ENCODE assay signal across 8 cellular contexts in the genomic region with DNA sequence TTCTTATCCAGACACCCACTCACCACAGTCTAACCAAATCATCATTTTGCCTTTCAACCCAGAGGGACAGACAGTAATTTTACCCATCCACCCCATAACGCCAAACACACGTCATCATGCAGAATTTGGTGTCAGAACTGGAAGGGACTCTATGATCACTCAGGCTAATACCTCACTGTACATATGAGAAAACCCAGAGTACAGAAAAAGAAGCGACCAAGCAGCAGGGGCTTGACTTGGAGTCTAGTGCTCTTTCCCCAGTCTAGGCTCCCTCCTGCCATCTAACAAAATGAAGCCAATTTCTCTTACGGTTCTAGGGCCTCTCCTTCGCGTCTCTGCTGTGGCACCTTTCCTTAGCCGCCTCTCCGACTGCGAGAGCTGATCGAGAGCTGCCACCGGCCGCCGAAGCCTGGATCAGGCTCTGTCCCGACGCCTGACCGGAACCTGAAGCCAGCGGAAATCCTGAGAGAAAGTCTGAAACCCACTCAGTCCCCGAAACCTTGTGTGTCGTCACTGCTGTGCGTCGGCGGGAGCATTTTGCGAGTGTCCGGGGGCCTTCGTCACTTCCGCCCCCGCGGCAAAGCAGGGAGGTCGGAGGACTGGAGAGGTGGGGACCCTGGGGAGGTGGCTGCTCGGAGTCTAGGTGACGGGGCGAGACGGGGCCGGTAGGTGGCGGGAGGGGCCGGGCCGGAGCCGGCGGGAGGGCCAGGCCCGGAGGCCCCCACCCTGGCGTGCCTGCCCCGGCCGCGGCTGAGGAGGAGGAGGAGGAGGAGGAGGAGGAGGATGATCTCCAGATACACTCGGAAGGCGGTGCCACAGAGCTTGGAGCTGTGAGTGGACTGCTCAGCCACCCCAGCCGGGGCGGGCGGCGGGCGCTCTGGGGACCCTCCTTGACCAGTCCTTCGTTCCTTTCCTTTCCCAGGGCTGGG.
DNase-seq lines count a peak whose midpoint lies in the region; ATAC-seq lines count a peak whose summit lies in the region.

A gene (minus strand): TSS at position 452 of the 929 bp plus-strand sequence. CDS start 4,071 bp downstream, outside the sequence.
A gene (plus strand): TSS at position 563 of the 929 bp plus-strand sequence. CDS start 221 bp downstream, at position 784.

- H3K4me3 Mint-ChIP-seq in effector memory CD8-positive, alpha-beta T cell = peak within 1 kb of the TSS; percentile 96 to 99

- ATAC-seq in GM19467 (IDR thresholded peaks at IDR 0.05; ENCODE audit: unreplicated experiment) = peak; percentile 81
- peak; percentile 95 for ATAC-seq in effector memory CD8-positive, alpha-beta T cell (replicated peaks)

- peaks cover 15% of the 10 kb centered on the region for H3K36me3 Mint-ChIP-seq in effector memory CD8-positive, alpha-beta T cell (ENCODE audit: insufficient read depth)

- peak; percentile 90 for DNase-seq in COLO668 (lab: John Stamatoyannopoulos, UW; ENCODE audit: unreplicated experiment)
- peak; percentile 77 for DNase-seq in HS-5 (ENCODE audit: low read depth)
- peak; percentile 80 for DNase-seq in NOMO-1 treated with DMSO at 0.1 percent for 48 hours (lab: John Stamatoyannopoulos, UW; ENCODE audit: unreplicated experiment)
- DNase-seq in activated CD8-positive, alpha-beta memory T cell treated with anti-CD3 and anti-CD28 coated beads for 4 hours (ENCODE audit: low read depth in 2 of 2) = peak; percentile 88 to 90
- peak; percentile 88 to 94 (median 89) for DNase-seq in effector memory CD8-positive, alpha-beta T cell
- peak; percentile 98 for DNase-seq in medulla oblongata (ENCODE audit: extremely low spot score)
- DNase-seq in stimulated activated CD8-positive, alpha-beta memory T cell treated with anti-CD3 and anti-CD28 coated beads, Interleukin-12 subunit alpha, Interleukin-12 subunit beta, amount 100 ng/mL, for 1 hour (ENCODE audit: low read depth) = peak; percentile 86

- H3K4me1 Mint-ChIP-seq in effector memory CD8-positive, alpha-beta T cell (ENCODE audit: low read depth in 2 of 2) = peaks cover 24 to 40% of the 10 kb centered on the region in 2 donors

- no peaks in the 10 kb centered on the region for H3K9me3 Mint-ChIP-seq in effector memory CD8-positive, alpha-beta T cell

- H3K27me3 Mint-ChIP-seq in effector memory CD8-positive, alpha-beta T cell = no peaks in the 10 kb centered on the region

- peak within 1 kb of the TSS; percentile 98 to 100 for H3K27ac Mint-ChIP-seq in effector memory CD8-positive, alpha-beta T cell

Comparison
In these comparisons a context has a peak if more than half of its experiments do, and no peak if none do; other contexts are left out.
1. Peak in every context shown above with its lines: DNase-seq and ATAC-seq.